1 cellular context compared by ENCODE assay signal in genomic region chr10:5648494-5649457, GRCh38.
TF ChIP-seq lines count a peak whose summit lies in the region.

No MANE protein-coding gene starts in this region.

TF ChIP-seq in H1, 55 proteins besides CTCF, POLR2A, EP300 and RAD21:
- peak; percentile 57; the same call in 1 of the 2 replicates for TF ChIP-seq BACH1 (IDR thresholded peaks at IDR 0.05; ENCODE audit: low read length)
- no peak for TF ChIP-seq SP4 (IDR thresholded peaks at IDR 0.05; ENCODE audit: low read length)
TF ChIP-seq in H1: peak in this region for 1.
